11 cellular contexts compared by ENCODE assay signal in the genomic region with DNA sequence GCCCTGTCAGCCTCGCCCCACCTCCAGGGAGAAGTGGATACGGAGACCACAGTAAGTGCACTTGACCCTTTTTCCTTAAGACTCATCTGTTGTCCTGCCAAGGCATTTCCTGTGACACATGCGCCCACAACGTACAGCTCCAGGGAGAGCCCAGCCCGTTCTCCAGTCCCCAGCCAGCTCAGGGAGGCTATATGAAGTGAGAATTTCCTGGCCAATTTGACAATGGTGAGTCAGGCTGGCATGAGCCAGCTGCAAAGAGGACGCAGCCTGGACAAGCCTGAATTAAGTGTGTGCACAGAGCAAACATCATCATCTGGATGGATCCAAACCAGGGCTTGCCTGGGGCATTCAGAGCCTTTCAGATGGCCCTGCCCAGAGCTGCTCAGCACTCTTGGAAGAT.
DNase-seq lines count a peak whose midpoint lies in the region; ATAC-seq, FAIRE-seq and TF ChIP-seq lines count a peak whose summit lies in the region.
"Had no signal": no experiment of that assay in that cellular context is flagged by ENCODE, and none has a peak within 500 bp of the region (broad histone marks: within the 10 kb centered on the region; RNA-seq: fewer than 3 reads in every experiment).

No MANE protein-coding gene starts in this region.

- H3K36me3 ChIP-seq in endothelial cell of umbilical vein (ENCODE audit: control insufficient read depth in 2 of 2, extremely low read depth in 1 of 2, insufficient read depth in 2 of 2, low read length in 2 of 2) (no peaks in the 10 kb centered on the region), psoas muscle (ENCODE audit: insufficient read depth in 1 of 2, low read depth in 1 of 2) (no peaks in the 10 kb centered on the region)

- WGBS in psoas muscle, 3 donors: 42 to 59% (median 57%) methylated on average over 6 of the region's 6 CpGs

- H4K20me1 ChIP-seq in endothelial cell of umbilical vein (replicated peaks; ENCODE audit: control insufficient read depth, extremely low read depth, insufficient read depth, low read length): no peaks in the 10 kb centered on the region

- H3K79me2 ChIP-seq in endothelial cell of umbilical vein (ENCODE audit: control insufficient read depth, insufficient read depth, low read length): no peaks in the 10 kb centered on the region

- CTCF ChIA-PET in endothelial cell of umbilical vein (lab: Charles Lee): interaction anchor here (0.7 to 3.4 kb wide), 29 partner anchors 11 to 364 kb away, joined by 3 to 27 read pairs (median 4); a partner anchor contains a TSS

- H3K4me2 ChIP-seq in endothelial cell of umbilical vein (ENCODE audit: insufficient read depth, low read length): peak overlapping the region; percentile 57

- no peak for TF ChIP-seq POLR2A in endothelial cell of umbilical vein (IDR thresholded peaks at IDR 0.05; ENCODE audit: low read depth, low read length)

- H3K27me3 ChIP-seq in endothelial cell of umbilical vein (ENCODE audit: control insufficient read depth in 2 of 2, insufficient read depth in 2 of 2, low read length in 2 of 2) (no peaks in the 10 kb centered on the region), psoas muscle (ENCODE audit: insufficient read depth in 3 of 3, low read length in 2 of 3) (no peaks in the 10 kb centered on the region)

- no peak overlapping the region for H3K27ac Mint-ChIP-seq in activated naive CD8-positive, alpha-beta T cell treated with anti-CD3 and anti-CD28 coated beads for 36 hours

- H3K9ac ChIP-seq in endothelial cell of umbilical vein (replicated peaks; ENCODE audit: extremely low read depth, insufficient read depth, low read length): peak overlapping the region; percentile 47

- H3K4me1 Mint-ChIP-seq in activated naive CD8-positive, alpha-beta T cell treated with anti-CD3 and anti-CD28 coated beads for 36 hours: peaks cover under 1% of the 10 kb centered on the region

- TF ChIP-seq CTCF in endothelial cell of umbilical vein (IDR thresholded peaks at IDR 0.05; ENCODE audit: extremely low read depth in 1 of 2, insufficient read depth in 1 of 2, low read depth in 1 of 2, low read length in 2 of 2) (no peak), psoas muscle (IDR thresholded peaks at IDR 0.05) (no peak)

- H3K27ac ChIP-seq in endothelial cell of umbilical vein (ENCODE audit: insufficient read depth, low read depth, low read length) (peak overlapping the region; percentile 90), psoas muscle (no peak overlapping the region)

- dilution Hi-C loops in endothelial cell of umbilical vein (cut with MboI; ENCODE audit: extremely low pct_ligation_motif_present, low sequenced_read_pairs): no loop called here

- ATAC-seq in psoas muscle: peak; percentile 53 to 84 (median 72)
- ATAC-seq in GM21447 (IDR thresholded peaks at IDR 0.05; ENCODE audit: unreplicated experiment): no peak

- H2AFZ ChIP-seq in endothelial cell of umbilical vein (ENCODE audit: low read depth, low read length): peak overlapping the region; percentile 18

- intact Hi-C loops in endothelial cell of umbilical vein (cut with micrococcal nuclease): loop anchor here (1.0 to 5.0 kb wide), 10 partner anchors 12 to 364 kb away; no protein-coding TSS in a partner anchor
- intact Hi-C loops in psoas muscle (cut with DNase I): loop anchor here (1.0 to 5.0 kb wide), 4 partner anchors 99 to 249 kb away; no protein-coding TSS in a partner anchor

- no peaks in the 10 kb centered on the region for H3K9me3 Mint-ChIP-seq in activated naive CD8-positive, alpha-beta T cell treated with anti-CD3 and anti-CD28 coated beads for 36 hours

- H3K9me3 ChIP-seq in endothelial cell of umbilical vein (replicated peaks; ENCODE audit: control insufficient read depth, insufficient read depth, low read length): no peaks in the 10 kb centered on the region
- no peaks in the 10 kb centered on the region for H3K9me3 ChIP-seq in psoas muscle

- peaks cover 37% of the 10 kb centered on the region for H3K4me1 ChIP-seq in endothelial cell of umbilical vein (ENCODE audit: control insufficient read depth, extremely low read depth, insufficient read depth, low read length)
- H3K4me1 ChIP-seq in psoas muscle: peaks cover 32% of the 10 kb centered on the region

- H3K9me1 ChIP-seq in endothelial cell of umbilical vein (replicated peaks; ENCODE audit: control insufficient read depth, extremely low read depth, insufficient read depth, low read length): no peaks in the 10 kb centered on the region

- H3K27me3 Mint-ChIP-seq in activated naive CD8-positive, alpha-beta T cell treated with anti-CD3 and anti-CD28 coated beads for 36 hours: no peaks in the 10 kb centered on the region

- BruUV-seq in endothelial cell of umbilical vein (replicated peaks; lab: Mats Ljungman, UMichigan): no TSS peak

- no peak overlapping the region for H3K4me3 Mint-ChIP-seq in activated naive CD8-positive, alpha-beta T cell treated with anti-CD3 and anti-CD28 coated beads for 36 hours

- H3K36me3 Mint-ChIP-seq in activated naive CD8-positive, alpha-beta T cell treated with anti-CD3 and anti-CD28 coated beads for 36 hours: no peaks in the 10 kb centered on the region

- POLR2A ChIA-PET in endothelial cell of umbilical vein (lab: Charles Lee): interaction anchor here (0.6 to 0.9 kb wide), 2 partner anchors 13 to 42 kb away, joined by 3 to 4 read pairs; no protein-coding TSS in a partner anchor

- peak; percentile 99 for FAIRE-seq in endothelial cell of umbilical vein (lab: Jason Lieb, UNC)
- FAIRE-seq: GM18507 had no signal

- no peak overlapping the region for H3K4me3 ChIP-seq in endothelial cell of umbilical vein (replicated peaks in 1 of 3; ENCODE audit: insufficient read depth in 1 of 3, low read depth in 1 of 3, low read length in 3 of 3)
- no peak overlapping the region for H3K4me3 ChIP-seq in psoas muscle

- DNase-seq in Daoy (ENCODE audit: low read depth): peak; percentile 98
- DNase-seq in NCI-H460 (ENCODE audit: extremely low read depth, low read depth): peak; percentile 38
- DNase-seq in endothelial cell of umbilical vein (ENCODE audit: low read depth, low spot score): peak; percentile 93
- peak in 1 of 2 donors; percentile 32 for DNase-seq in psoas muscle
- DNase-seq in activated naive CD8-positive, alpha-beta T cell treated with anti-CD3 and anti-CD28 coated beads for 36 hours: no peak
- no peak for DNase-seq in T-helper 1 cell
- DNase-seq in activated naive CD4-positive, alpha-beta T cell (lab: John Stamatoyannopoulos, UW): no peak
- DNase-seq: central memory CD4-positive, alpha-beta T cell; stimulated activated naive CD4-positive, alpha-beta T cell had no signal

TF ChIP-seq in endothelial cell of umbilical vein, 7 proteins besides CTCF, POLR2A, EP300 and RAD21:
- TF ChIP-seq FOS (IDR thresholded peaks at IDR 0.05; ENCODE audit: borderline replicate concordance, insufficient read depth, low read length): peak; percentile 99
- TF ChIP-seq GATA2 (IDR thresholded peaks at IDR 0.05; ENCODE audit: insufficient read depth, insufficient read length, low read depth, low read length): peak; percentile 35
- TF ChIP-seq MYC (IDR thresholded peaks at IDR 0.05; ENCODE audit: low read depth, low read length): no peak
- TF ChIP-seq JUN (IDR thresholded peaks at IDR 0.05; ENCODE audit: borderline replicate concordance, insufficient read depth, insufficient read length, low read depth): peak; percentile 89
- TF ChIP-seq POLR2AphosphoS5 (IDR thresholded peaks at IDR 0.05; ENCODE audit: insufficient read depth, low read depth, low read length): peak; percentile 76
- TF ChIP-seq, protein P1, sequence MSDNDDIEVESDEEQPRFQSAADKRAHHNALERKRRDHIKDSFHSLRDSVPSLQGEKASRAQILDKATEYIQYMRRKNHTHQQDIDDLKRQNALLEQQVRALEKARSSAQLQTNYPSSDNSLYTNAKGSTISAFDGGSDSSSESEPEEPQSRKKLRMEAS (IDR thresholded peaks at IDR 0.05; ENCODE audit: insufficient read depth, insufficient read length): peak; percentile 2
- TF ChIP-seq EZH2 (IDR thresholded peaks at IDR 0.05; ENCODE audit: borderline replicate concordance, low read depth, low read length, severe bottlenecking): no peak

Comparison
In these comparisons a context has a peak if more than half of its experiments do, and no peak if none do; other contexts are left out.
1. DNase-seq: peak in Daoy (single experiment), NCI-H460 (single experiment) and endothelial cell of umbilical vein (single experiment); none in activated naive CD8-positive, alpha-beta T cell treated with anti-CD3 and anti-CD28 coated beads for 36 hours (single experiment), T-helper 1 cell (0 of 5) and activated naive CD4-positive, alpha-beta T cell (0 of 4).